Comparison of ENCODE assay signal across 8 cellular contexts in the genomic region with DNA sequence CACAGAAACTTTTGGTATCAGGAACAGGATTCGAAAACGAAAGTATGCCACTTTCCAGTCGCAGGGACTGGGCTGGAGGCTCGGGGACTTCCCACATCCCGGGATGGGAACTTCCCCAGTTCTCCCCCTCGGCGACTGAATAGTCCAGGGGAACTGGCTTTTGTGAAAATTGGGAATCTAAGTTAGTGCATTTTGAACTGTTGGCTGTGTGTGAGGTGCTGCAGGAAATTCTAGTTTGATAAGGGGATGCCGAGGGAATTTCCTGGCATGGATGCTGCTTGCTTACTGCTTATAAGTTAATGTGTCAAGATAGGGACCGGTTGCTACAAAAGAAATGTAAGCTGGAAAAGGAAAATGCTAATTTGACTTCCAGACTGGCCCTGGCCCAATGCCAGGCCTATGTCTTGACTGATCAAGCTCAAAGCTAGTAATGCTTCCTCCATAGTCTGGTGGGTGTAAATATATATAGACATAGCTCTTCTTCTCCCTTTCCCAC.
DNase-seq lines count a peak whose midpoint lies in the region; ATAC-seq, FAIRE-seq and TF ChIP-seq lines count a peak whose summit lies in the region.

No MANE protein-coding gene starts in this region.

- H3K36me3 ChIP-seq in Caco-2 (ENCODE audit: control insufficient read depth, insufficient read depth, low read length) (no peaks in the 10 kb centered on the region), mucosa of descending colon (ENCODE audit: low read depth) (no peaks in the 10 kb centered on the region), aorta (ENCODE audit: control insufficient read depth in 1 of 2, insufficient read depth in 2 of 2, low read length in 1 of 2) (no peaks in the 10 kb centered on the region)

- H3K27me3 Mint-ChIP-seq in Caco-2 (ENCODE audit: insufficient read depth, unreplicated experiment) (no peaks in the 10 kb centered on the region), chondrocyte (ENCODE audit: low read depth) (peaks cover 13% of the 10 kb centered on the region)

- no TSS peak for BruUV-seq in Caco-2 (replicated peaks; lab: Mats Ljungman, UMichigan)

- no peaks in the 10 kb centered on the region for H3K4me1 ChIP-seq in Caco-2
- peaks cover 14% of the 10 kb centered on the region for H3K4me1 ChIP-seq in mucosa of descending colon (ENCODE audit: low read depth)
- no peaks in the 10 kb centered on the region for H3K4me1 ChIP-seq in aorta (ENCODE audit: control insufficient read depth in 1 of 2, insufficient read depth in 2 of 2, low read length in 2 of 2)

- CTCF ChIA-PET in Caco-2 (lab: Charles Lee): no interaction called here

- 0 to 1% methylated on average over 9 of the region's 9 CpGs for WGBS in aorta, 2 donors

- H3K4me3 Mint-ChIP-seq in Caco-2 (ENCODE audit: unreplicated experiment) (peak overlapping the region; percentile 82), chondrocyte (ENCODE audit: unreplicated experiment) (peak overlapping the region; percentile 72)

- no peak for FAIRE-seq in GM12891 (lab: Jason Lieb, UNC)

- peak overlapping the region; percentile 63 for H3K27ac Mint-ChIP-seq in Caco-2 (ENCODE audit: unreplicated experiment)
- H3K27ac Mint-ChIP-seq in chondrocyte (ENCODE audit: unreplicated experiment): peak overlapping the region; percentile 89

- no peak for TF ChIP-seq CTCF in Caco-2 (IDR thresholded peaks at IDR 0.05; ENCODE audit: insufficient read depth in 1 of 2, low read depth in 1 of 2, low read length in 1 of 2, severe bottlenecking in 1 of 2, unreplicated experiment in 1 of 2)
- TF ChIP-seq CTCF in chondrocyte (IDR thresholded peaks at IDR 0.05): no peak
- no peak for TF ChIP-seq CTCF in mucosa of descending colon (IDR thresholded peaks at IDR 0.05)

- no peaks in the 10 kb centered on the region for H3K27me3 ChIP-seq in Caco-2 (replicated peaks; ENCODE audit: control insufficient read depth, insufficient read depth, low read length)
- H3K27me3 ChIP-seq in aorta (ENCODE audit: control insufficient read depth in 1 of 2, insufficient read depth in 2 of 2, low read length in 1 of 2): no peaks in the 10 kb centered on the region

- intact Hi-C loops in Caco-2 (cut with micrococcal nuclease; ENCODE audit: unreplicated experiment): no loop called here
- intact Hi-C loops in mucosa of descending colon (cut with DNase I, micrococcal nuclease): no loop called here
- intact Hi-C loops in aorta (cut with DNase I): no loop called here

- peak overlapping the region in 1 of 2 donors; percentile 37 for H3K27ac ChIP-seq in aorta (ENCODE audit: low read depth in 1 of 2, low read length in 2 of 2)

- H3K36me3 Mint-ChIP-seq in Caco-2 (ENCODE audit: insufficient read depth, unreplicated experiment) (no peaks in the 10 kb centered on the region), chondrocyte (ENCODE audit: low read depth) (no peaks in the 10 kb centered on the region)

- ATAC-seq in mucosa of descending colon (peak; percentile 93), aorta (ENCODE audit: low FRiP score) (peak; percentile 78), HG03280 (IDR thresholded peaks at IDR 0.05; ENCODE audit: unreplicated experiment) (no peak), HG02571 (IDR thresholded peaks at IDR 0.05; ENCODE audit: unreplicated experiment) (no peak)

- H3K4me3 ChIP-seq in Caco-2 (ENCODE audit: low read depth, low read length) (peak overlapping the region; percentile 37), mucosa of descending colon (no peak overlapping the region), aorta (ENCODE audit: low read length in 2 of 2) (peak overlapping the region; percentile 82 to 86)

- TF ChIP-seq POLR2A in GM12891 (IDR thresholded peaks at IDR 0.05; ENCODE audit: low read depth, low read length): no peak

- H3K9me3 Mint-ChIP-seq in Caco-2 (ENCODE audit: unreplicated experiment) (no peaks in the 10 kb centered on the region), chondrocyte (ENCODE audit: low read depth) (peaks cover 5% of the 10 kb centered on the region)

- no peaks in the 10 kb centered on the region for H3K9me3 ChIP-seq in Caco-2
- no peaks in the 10 kb centered on the region for H3K9me3 ChIP-seq in mucosa of descending colon
- H3K9me3 ChIP-seq in aorta (ENCODE audit: control insufficient read depth, low read length): no peaks in the 10 kb centered on the region

- H3K4me1 Mint-ChIP-seq in Caco-2 (ENCODE audit: low read depth, unreplicated experiment) (peaks cover 6% of the 10 kb centered on the region), chondrocyte (ENCODE audit: low read depth) (peaks cover 18% of the 10 kb centered on the region)

- POLR2A ChIA-PET in Caco-2 (lab: Charles Lee): interaction anchor here (0.6 kb wide), 1 partner anchor 118 kb away, joined by 5 read pairs; no protein-coding TSS in a partner anchor

- DNase-seq in Caco-2 (peak in 1 of 2 experiments; percentile 27), NCI-H1048 (lab: John Stamatoyannopoulos, UW) (peak; percentile 26), chondrocyte (ENCODE audit: low spot score) (no peak), mucosa of descending colon (peak; percentile 58 to 65 (median 63)), aorta (peak in 1 of 2 donors; percentile 73), GM12891 (ENCODE audit: insufficient read length, low spot score) (no peak)

TF ChIP-seq in GM12891, 5 proteins besides CTCF, POLR2A, EP300 and RAD21:
- no peak for TF ChIP-seq PAX5 (IDR thresholded peaks at IDR 0.05; ENCODE audit: insufficient read depth, low read length, severe bottlenecking)
- TF ChIP-seq POLR2AphosphoS5 (IDR thresholded peaks at IDR 0.05; ENCODE audit: low read depth, low read length): no peak
- no peak for TF ChIP-seq SPI1 (IDR thresholded peaks at IDR 0.05; ENCODE audit: low read depth, low read length)
- no peak for TF ChIP-seq POU2F2 (IDR thresholded peaks at IDR 0.05; ENCODE audit: low read depth, low read length)

Comparison
In these comparisons a context has a peak if more than half of its experiments do, and no peak if none do; other contexts are left out.
1. DNase-seq: peak in NCI-H1048 (single experiment) and mucosa of descending colon (3 of 3); none in chondrocyte (single experiment) and GM12891 (single experiment).
2. ATAC-seq: peak in mucosa of descending colon (single experiment) and aorta (single experiment); none in HG03280 (single experiment) and HG02571 (single experiment).